In the genomic region with DNA sequence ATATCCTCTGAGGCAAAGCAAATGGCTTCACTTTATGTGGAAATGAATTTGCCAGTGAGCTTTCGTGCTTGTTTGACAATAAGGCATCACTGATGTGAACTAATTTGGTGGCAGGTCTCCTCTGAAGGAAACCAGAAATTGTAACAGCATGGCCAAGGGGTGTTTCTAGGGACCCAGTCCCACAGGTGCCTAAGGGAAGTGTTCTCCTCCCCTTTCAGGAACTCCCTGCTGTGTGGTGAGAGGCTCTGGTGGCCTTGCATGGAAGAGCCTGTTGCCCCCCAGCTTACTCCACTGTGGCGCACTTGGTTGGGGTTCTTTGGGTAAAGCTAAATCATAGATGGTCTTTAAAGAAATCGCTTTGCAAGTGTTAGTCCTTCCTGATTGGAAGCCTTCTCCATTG, we compare ENCODE assay signal across 23 cellular contexts.
"Had no signal": no experiment of that assay in that cellular context is flagged by ENCODE, and none has a peak within 500 bp of the region (broad histone marks: within the 10 kb centered on the region; RNA-seq: fewer than 3 reads in every experiment).

No MANE protein-coding gene starts in this region.

- ATAC-seq: foreskin keratinocyte; left lobe of liver; natural killer cell treated with Interleukin-12 subunit alpha and Interleukin-12 subunit beta and Interleukin-15 and Interleukin-18, amount 100 ng/mL, for 72 hours; pancreas; stimulated activated effector memory CD8-positive, alpha-beta T cell treated with anti-CD3 and anti-CD28 coated beads, Interleukin-12 subunit alpha, Interleukin-12 subunit beta, amount 100 ng/mL, for 72 hours had no signal

- H3K9me3 ChIP-seq: colonic mucosa, esophagus muscularis mucosa, neutrophil, pancreas, right atrium auricular region, sigmoid colon, stomach, thyroid gland, vagina had no signal

- DNase-seq: colonic mucosa; effector memory CD4-positive, alpha-beta T cell; foreskin keratinocyte; hypothalamus; kidney; naive B cell; pancreas; sigmoid colon; stimulated activated CD4-positive, alpha-beta T cell treated with anti-CD3 and anti-CD28 coated beads, Interleukin-2, amount 100 ng/mL, for 24 hours; stimulated activated CD4-positive, alpha-beta T cell treated with anti-CD3 and anti-CD28 coated beads, Interleukin-4, amount 100 ng/mL, for 24 hours; stimulated activated naive CD4-positive, alpha-beta T cell treated with Interleukin-2 at 50 U/mL for 16 hours; stomach; thyroid gland; trophoblast cell had no signal

- H3K4me3 ChIP-seq: colonic mucosa, esophagus muscularis mucosa, lung, pancreas, right atrium auricular region, sigmoid colon, stomach, thyroid gland, vagina had no signal

- H3K4me1 ChIP-seq: colonic mucosa, foreskin keratinocyte, pancreas, thyroid gland, vagina had no signal

- H3K27ac ChIP-seq: colonic mucosa, esophagus muscularis mucosa, foreskin keratinocyte, neutrophil, pancreas, right atrium auricular region, sigmoid colon, stomach, thyroid gland, vagina had no signal

- H3K27me3 ChIP-seq: colonic mucosa, esophagus muscularis mucosa, foreskin keratinocyte, neutrophil, pancreas, right atrium auricular region, sigmoid colon, stomach, thyroid gland, vagina had no signal

- FAIRE-seq: endothelial cell of umbilical vein, kidney, pancreas had no signal
